ENCODE assay signal across 12 cellular contexts in the genomic region with DNA sequence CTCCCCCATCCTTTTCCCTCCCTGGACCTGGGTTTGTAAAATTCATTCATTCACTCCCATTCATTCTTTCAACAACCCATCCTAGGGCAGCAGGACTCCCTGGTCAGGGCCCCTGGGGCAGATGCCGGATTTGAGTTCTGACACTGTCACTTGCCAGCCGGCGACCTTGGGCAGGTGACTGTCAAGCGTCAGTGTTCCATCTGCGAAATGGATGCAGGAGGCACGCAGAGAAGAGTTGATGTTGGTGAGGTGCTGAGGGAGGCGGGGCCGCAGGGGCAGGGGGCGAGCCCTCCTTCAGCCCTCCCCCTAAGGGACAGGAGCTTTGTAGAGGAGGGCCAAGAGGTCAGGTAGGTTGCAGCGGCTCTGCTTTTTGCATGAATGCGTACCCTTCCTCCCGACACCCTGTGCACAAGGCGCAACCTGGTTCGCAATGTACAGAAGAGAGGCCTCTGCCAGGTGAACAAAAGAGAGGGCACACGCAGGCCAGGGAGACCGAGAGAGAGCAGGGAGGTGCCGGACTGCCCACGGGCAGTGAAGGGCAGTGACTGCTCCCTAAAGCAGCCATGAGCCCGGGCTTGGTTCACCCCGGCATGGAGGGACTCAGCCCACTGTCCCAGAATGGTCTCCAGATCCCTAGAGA.
DNase-seq lines count a peak whose midpoint lies in the region; ATAC-seq and TF ChIP-seq lines count a peak whose summit lies in the region.
"Had no signal": no experiment of that assay in that cellular context is flagged by ENCODE, and none has a peak within 500 bp of the region (broad histone marks: within the 10 kb centered on the region; RNA-seq: fewer than 3 reads in every experiment).

No MANE protein-coding gene starts in this region.

- no peak overlapping the region; the same call in 1 of the 2 replicates for H3K4me2 ChIP-seq in PC-3 (ENCODE audit: low read length)
- H3K4me2 ChIP-seq in osteoblast (ENCODE audit: insufficient read depth, low read length), result peak overlapping the region; percentile 76

- no peak for ATAC-seq in PC-3
- ATAC-seq in GM19463 (IDR thresholded peaks at IDR 0.05; ENCODE audit: unreplicated experiment), result no peak
- ATAC-seq in HG03378 (IDR thresholded peaks at IDR 0.05; ENCODE audit: unreplicated experiment), result no peak

- WGBS in esophagus muscularis mucosa, result 63% methylated on average over 18 of the region's 20 CpGs

- H3K79me2 ChIP-seq in PC-3 (ENCODE audit: low read length) (no peaks in the 10 kb centered on the region), osteoblast (ENCODE audit: insufficient read depth, low read length) (no peaks in the 10 kb centered on the region)

- H2AFZ ChIP-seq in PC-3 (ENCODE audit: low read length), result peak overlapping the region; percentile 82; the same call in 1 of the 2 replicates
- no peak overlapping the region for H2AFZ ChIP-seq in osteoblast (ENCODE audit: low read length)

- TF ChIP-seq CTCF in GM13977 (IDR thresholded peaks at IDR 0.05; ENCODE audit: extremely low read depth, insufficient read depth, missing control alignments) (no peak), PC-3 (conservative IDR thresholded peaks at IDR 0.05; ENCODE audit: low read depth, low read length) (no peak), esophagus muscularis mucosa (IDR thresholded peaks at IDR 0.05) (no peak), osteoblast (IDR thresholded peaks at IDR 0.05; ENCODE audit: extremely low read depth, low read depth, low read length) (no peak)

- TF ChIP-seq POLR2A in esophagus muscularis mucosa (IDR thresholded peaks at IDR 0.05; ENCODE audit: low read depth), result no peak

- H3K36me3 ChIP-seq in PC-3 (ENCODE audit: low read depth, low read length) (no peaks in the 10 kb centered on the region), esophagus muscularis mucosa (no peaks in the 10 kb centered on the region), osteoblast (ENCODE audit: insufficient read depth, low read length) (no peaks in the 10 kb centered on the region)
- H3K36me3 ChIP-seq: ascending aorta, Peyer's patch had no signal

- no peak overlapping the region for H3K9ac ChIP-seq in PC-3 (ENCODE audit: low read length)
- H3K9ac ChIP-seq: GM23248 had no signal

- H3K4me1 ChIP-seq in PC-3 (ENCODE audit: insufficient read depth, low read length), result no peaks in the 10 kb centered on the region
- peaks cover 10 to 42% (median 36%) of the 10 kb centered on the region in 4 donors for H3K4me1 ChIP-seq in esophagus muscularis mucosa
- H3K4me1 ChIP-seq in osteoblast (ENCODE audit: insufficient read depth, low read length), result no peaks in the 10 kb centered on the region
- H3K4me1 ChIP-seq: ascending aorta had no signal

- no peak overlapping the region for H3K4me3 ChIP-seq in PC-3 (ENCODE audit: low read length)
- H3K4me3 ChIP-seq in esophagus muscularis mucosa, result peak overlapping the region; percentile 37 to 53 (median 49)
- no peak overlapping the region for H3K4me3 ChIP-seq in osteoblast (ENCODE audit: insufficient read depth, low read length)

- BruUV-seq in PC-3 (replicated peaks; lab: Mats Ljungman, UMichigan), result no TSS peak

- H3F3A ChIP-seq in PC-3 (ENCODE audit: low read length, unreplicated experiment), result no peaks in the 10 kb centered on the region

- CTCF ChIA-PET in PC-3 (lab: Charles Lee), result no interaction called here

- H3K27ac ChIP-seq in PC-3 (ENCODE audit: low read length) (no peak overlapping the region), esophagus muscularis mucosa (replicated peaks in 1 of 4) (peak overlapping the region in 1 of 4 donors; percentile 66), osteoblast (ENCODE audit: low read depth, low read length) (no peak overlapping the region)
- H3K27ac ChIP-seq: GM23248, Peyer's patch, testis had no signal

- no peaks in the 10 kb centered on the region for H4K20me1 ChIP-seq in PC-3 (ENCODE audit: low read length)
- H4K20me1 ChIP-seq in osteoblast (ENCODE audit: insufficient read depth, low read length), result no peaks in the 10 kb centered on the region

- no peak for TF ChIP-seq EP300 in esophagus muscularis mucosa (IDR thresholded peaks at IDR 0.05)

- H3K9me2 ChIP-seq in PC-3 (replicated peaks; ENCODE audit: low read length), result no peaks in the 10 kb centered on the region

- intact Hi-C loops in PC-3 (cut with micrococcal nuclease) (loop anchor here (5.0 kb wide), 1 partner anchor 135 kb away; no protein-coding TSS in a partner anchor), esophagus muscularis mucosa (cut with DNase I) (loop anchor here (5.0 kb wide), 1 partner anchor 135 kb away; no protein-coding TSS in a partner anchor)

- no peaks in the 10 kb centered on the region for H3K9me3 ChIP-seq in PC-3 (ENCODE audit: low read length)
- peaks cover 0 to 8% (median 3%) of the 10 kb centered on the region in 4 donors for H3K9me3 ChIP-seq in esophagus muscularis mucosa
- H3K9me3 ChIP-seq in osteoblast (ENCODE audit: low read depth, low read length), result no peaks in the 10 kb centered on the region
- H3K9me3 ChIP-seq: ascending aorta, Peyer's patch, testis had no signal

- DNase-seq in GM13977 (ENCODE audit: low spot score), result peak; percentile 30
- no peak for DNase-seq in PC-3
- DNase-seq in esophagus muscularis mucosa (ENCODE audit: extremely low spot score), result peak; percentile 90
- peak; percentile 64 for DNase-seq in osteoblast (ENCODE audit: insufficient read length, low spot score, missing footprints)
- DNase-seq in SW 1271 (lab: John Stamatoyannopoulos, UW), result no peak
- DNase-seq: NCI-H226 had no signal

- H3K27me3 ChIP-seq in PC-3 (ENCODE audit: low read length) (no peaks in the 10 kb centered on the region), esophagus muscularis mucosa (peaks cover 0 to 50% (median 0%) of the 10 kb centered on the region in 4 donors), osteoblast (ENCODE audit: insufficient read depth, low read length) (no peaks in the 10 kb centered on the region)
- H3K27me3 ChIP-seq: ascending aorta, Peyer's patch, testis had no signal

- POLR2A ChIA-PET in PC-3 (lab: Charles Lee; ENCODE audit: unreplicated experiment), result no interaction called here

- in situ Hi-C loops in GM13977 (cut with MboI; ENCODE audit: low pct_unique_long_range_greater_than_20kb, low sequenced_read_pairs, unreplicated experiment), result no loop called here

Comparison
In these comparisons a context has a peak if more than half of its experiments do, and no peak if none do; other contexts are left out.
1. DNase-seq: peak in GM13977 (single experiment), esophagus muscularis mucosa (single experiment) and osteoblast (single experiment); none in PC-3 (single experiment) and SW 1271 (0 of 2).
2. H3K4me3 ChIP-seq: peak in esophagus muscularis mucosa (4 of 4); none in PC-3 (single experiment) and osteoblast (single experiment).